In genomic region chr9:29063031-29063430, GRCh38 we compare ENCODE assay signal across 31 cellular contexts.
"Had no signal": no experiment of that assay in that cellular context is flagged by ENCODE, and none has a peak within 500 bp of the region (broad histone marks: within the 10 kb centered on the region; RNA-seq: fewer than 3 reads in every experiment).

No MANE protein-coding gene starts in this region.

- H3K4me3 ChIP-seq: adrenal gland, body of pancreas, breast epithelium had no signal

- H3K4me1 ChIP-seq: adrenal gland, body of pancreas, breast epithelium had no signal

- H3K36me3 ChIP-seq: adrenal gland, brain microvascular endothelial cell, breast epithelium had no signal

- H3K9me3 ChIP-seq: adrenal gland, body of pancreas, breast epithelium had no signal

- H3K27ac ChIP-seq: adrenal gland, body of pancreas, brain microvascular endothelial cell, breast epithelium, VCaP had no signal

- ATAC-seq: activated CD8-positive, alpha-beta T cell treated with anti-CD3 and anti-CD28 coated beads for 36 hours; activated naive CD4-positive, alpha-beta T cell treated with anti-CD3 and anti-CD28 coated beads, Interleukin-2, amount 50 U/mL, for 72 hours; activated T-cell treated with anti-CD3 and anti-CD28 coated beads, Interleukin-2, amount 50 U/mL, for 4 hours; activated T-cell treated with anti-CD3 and anti-CD28 coated beads, Interleukin-2, amount 50 U/mL, for 72 hours; activated T-helper 17 cell treated with anti-CD3 and anti-CD28 coated beads, Interleukin-2, amount 50 U/mL, for 72 hours; body of pancreas; T-helper 17 cell had no signal

- H3K27me3 ChIP-seq: adrenal gland, body of pancreas, brain microvascular endothelial cell, breast epithelium had no signal

- DNase-seq: activated B cell treated with CpG ODN at 0.5 μM for 24 hours; activated CD4-positive, alpha-beta memory T cell treated with anti-CD3 and anti-CD28 coated beads for 36 hours; activated CD4-positive, alpha-beta T cell treated with anti-CD3 and anti-CD28 coated beads for 4 hours; activated CD4-positive, alpha-beta T cell treated with anti-CD3 and anti-CD28 coated beads, Interleukin-2, amount 10 ng/mL, durations not matched to agents 24 days and 14 days; activated CD4-positive, alpha-beta T cell treated with anti-CD3 and anti-CD28 coated beads, Interleukin-2, amount 50 U/mL, for 1 hour; activated CD4-positive, alpha-beta T cell treated with anti-CD3 and anti-CD28 coated beads, Interleukin-2, amount 50 U/mL, for 4 hours; activated CD4-positive, CD25-positive, alpha-beta regulatory T cell treated with anti-CD3 and anti-CD28 coated beads, Interleukin-2, amount 50 U/mL, for 72 hours; activated CD8-positive, alpha-beta memory T cell treated with anti-CD3 and anti-CD28 coated beads, Interleukin-2, amount 50 U/mL, for 4 hours; activated CD8-positive, alpha-beta T cell treated with anti-CD3 and anti-CD28 coated beads for 36 hours; activated effector memory CD4-positive, alpha-beta T cell treated with anti-CD3 and anti-CD28 coated beads, Interleukin-2, amount 50 U/mL, for 16 hours; activated gamma-delta T cell treated with Interleukin-2 at 50 U/mL for 16 hours; activated naive CD4-positive, alpha-beta T cell; activated naive CD4-positive, alpha-beta T cell treated with anti-CD3 and anti-CD28 coated beads for 36 hours; activated naive CD4-positive, alpha-beta T cell treated with anti-CD3 and anti-CD28 coated beads, Interleukin-2, amount 50 U/mL, for 16 hours; activated naive CD8-positive, alpha-beta T cell treated with anti-CD3 and anti-CD28 coated beads for 36 hours; activated T-cell treated with anti-CD3 and anti-CD28 coated beads for 4 hours; activated T-cell treated with anti-CD3 and anti-CD28 coated beads, Interleukin-2, amount 50 U/mL, for 1 hour; activated T-cell treated with anti-CD3 and anti-CD28 coated beads, Interleukin-2, amount 50 U/mL, for 4 hours; activated T-cell treated with anti-CD3 and anti-CD28 coated beads, Interleukin-2, amount 50 U/mL, for 72 hours; adrenal gland; amniotic stem cell; aorta; body of pancreas; brain microvascular endothelial cell; central memory CD4-positive, alpha-beta T cell; T-helper 17 cell; T1000 had no signal
